ENCODE assay signal across 8 cellular contexts in genomic region chr10:58291538-58292174, GRCh38. TPM values are rescaled to one million over a fixed set of nuclear protein-coding genes. Genes with fewer than 3 reads are reported as not detected.
DNase-seq lines count a peak whose midpoint lies in the region; ATAC-seq, FAIRE-seq and TF ChIP-seq lines count a peak whose summit lies in the region.

No MANE protein-coding gene starts in this region.

- peak; percentile 88 for ATAC-seq in HG03135 (IDR thresholded peaks at IDR 0.05; ENCODE audit: unreplicated experiment)
- ATAC-seq in heart right ventricle = peak in 7 of 8 donors; percentile 33 to 75 (median 63)

- H3K4me1 ChIP-seq in adipocyte (ENCODE audit: control insufficient read depth, insufficient read depth, low read length) = no peaks in the 10 kb centered on the region
- H3K4me1 ChIP-seq in heart right ventricle = no peaks in the 10 kb centered on the region
- H3K4me1 ChIP-seq in sigmoid colon = no peaks in the 10 kb centered on the region

- H3K36me3 ChIP-seq in adipocyte (ENCODE audit: control insufficient read depth, insufficient read depth, low read length, severe bottlenecking) = peaks cover 4% of the 10 kb centered on the region
- peaks cover 0 to 28% (median 0%) of the 10 kb centered on the region in 9 donors for H3K36me3 ChIP-seq in heart right ventricle
- H3K36me3 ChIP-seq in sigmoid colon = no peaks in the 10 kb centered on the region

- DNase-seq in Daoy (ENCODE audit: low read depth) = peak; percentile 30
- no peak for DNase-seq in GM19239 (ENCODE audit: insufficient read length, low spot score)
- peak; percentile 47 to 64 for DNase-seq in NCI-H526 (lab: John Stamatoyannopoulos, UW)
- DNase-seq in adipocyte (ENCODE audit: low read depth) = peak; percentile 86
- no peak for DNase-seq in heart right ventricle
- no peak for DNase-seq in sigmoid colon
- DNase-seq in activated CD4-positive, CD25-positive, alpha-beta regulatory T cell (lab: John Stamatoyannopoulos, UW) = no peak

- H3K27ac ChIP-seq in heart right ventricle (no peak overlapping the region), sigmoid colon (no peak overlapping the region)

- TF ChIP-seq CTCF in heart right ventricle (IDR thresholded peaks at IDR 0.05) = peak; percentile 55 to 84 (median 76)
- peak in 3 of 4 experiments; percentile 68 to 71 (median 69) for TF ChIP-seq CTCF in sigmoid colon (IDR thresholded peaks at IDR 0.05)

- H3K4me3 ChIP-seq in adipocyte (ENCODE audit: low read length) = no peak overlapping the region
- H3K4me3 ChIP-seq in heart right ventricle = no peak overlapping the region
- no peak overlapping the region for H3K4me3 ChIP-seq in sigmoid colon

- 70 to 79% methylated on average over 5 of the region's 5 CpGs for WGBS in heart right ventricle, 2 donors
- 40 to 70% methylated on average over 5 of the region's 5 CpGs for WGBS in sigmoid colon, 2 donors

- H3K9ac ChIP-seq in adipocyte (ENCODE audit: low read length) = peak overlapping the region; percentile 9

- TF ChIP-seq EP300 in sigmoid colon (IDR thresholded peaks at IDR 0.05) = no peak

- H3K27me3 ChIP-seq in adipocyte (replicated peaks; ENCODE audit: control insufficient read depth, insufficient read depth, low read length) (no peaks in the 10 kb centered on the region), heart right ventricle (no peaks in the 10 kb centered on the region), sigmoid colon (no peaks in the 10 kb centered on the region)

- H3K9me3 ChIP-seq in adipocyte (ENCODE audit: control insufficient read depth, low read length) = no peaks in the 10 kb centered on the region
- H3K9me3 ChIP-seq in heart right ventricle = no peaks in the 10 kb centered on the region
- no peaks in the 10 kb centered on the region for H3K9me3 ChIP-seq in sigmoid colon

- intact Hi-C loops in heart right ventricle (cut with DNase I) = loop anchor here (1.0 to 5.0 kb wide), 5 partner anchors 113 to 117 kb away; no protein-coding TSS in a partner anchor
- intact Hi-C loops in sigmoid colon (cut with DNase I) = loop anchor here (1.0 kb wide), 1 partner anchor 114 kb away; no protein-coding TSS in a partner anchor

- FAIRE-seq in GM19239 (lab: Jason Lieb, UNC) = peak; percentile 80

- no peak for TF ChIP-seq POLR2A in sigmoid colon (IDR thresholded peaks at IDR 0.05)

RNA-seq across cellular contexts. Expression of gene CISD1, which starts 22.7 kb away (rescaled TPM):
- total RNA-seq in Daoy (2014; rRNA removed; shearing (Covaris generic)) = 32.7 and 42.6 TPM in 2 replicates
- total RNA-seq in heart right ventricle (100 to 1,000 TPM; 135 to 204 (median 179) TPM), sigmoid colon (10 to 100 TPM; 22.1 to 34.9 (median 25.9) TPM)
- polyA plus RNA-seq in heart right ventricle (100 to 1,000 TPM in 1 of 2 donors, 10 to 100 TPM in 1; 34.4 to 111 TPM), sigmoid colon (10 to 100 TPM; 31.2 to 56.6 (median 41.9) TPM)

RNA-seq across cellular contexts. Expression of gene IPMK, which starts 24.0 kb away (rescaled TPM):
- 3.0 and 3.9 TPM in 2 replicates for total RNA-seq in Daoy (2014; rRNA removed; shearing (Covaris generic))
- 1 to 10 TPM; 1.8 to 5.0 (median 2.6) TPM for total RNA-seq in heart right ventricle
- polyA plus RNA-seq in heart right ventricle = 1 to 10 TPM in 1 of 2 donors, under 1 TPM in 1; 0.93 to 1.3 TPM
- 1 to 10 TPM; 4.6 to 5.6 (median 5.2) TPM for total RNA-seq in sigmoid colon
- polyA plus RNA-seq in sigmoid colon = 1 to 10 TPM; 5.5 to 9.0 (median 6.6) TPM

RNA-seq across cellular contexts. Expression of gene UBE2D1, which starts 43.1 kb away (rescaled TPM):
- 11.7 and 15.5 TPM in 2 replicates for total RNA-seq in Daoy (2014; rRNA removed; shearing (Covaris generic))
- 10 to 100 TPM; 42.6 to 71.0 (median 62.0) TPM for total RNA-seq in heart right ventricle
- 10 to 100 TPM; 12.2 to 37.3 TPM for polyA plus RNA-seq in heart right ventricle
- total RNA-seq in sigmoid colon = 10 to 100 TPM; 17.6 to 21.9 (median 20.3) TPM
- polyA plus RNA-seq in sigmoid colon = 10 to 100 TPM; 11.5 to 21.0 (median 19.2) TPM

Comparison
In these comparisons a context has a peak if more than half of its experiments do, and no peak if none do; other contexts are left out.
1. DNase-seq: peak in Daoy (single experiment), NCI-H526 (2 of 2) and adipocyte (single experiment); none in GM19239 (single experiment), heart right ventricle (0 of 2), sigmoid colon (single experiment) and activated CD4-positive, CD25-positive, alpha-beta regulatory T cell (0 of 4).